2 cellular contexts compared by ENCODE assay signal in the genomic region with DNA sequence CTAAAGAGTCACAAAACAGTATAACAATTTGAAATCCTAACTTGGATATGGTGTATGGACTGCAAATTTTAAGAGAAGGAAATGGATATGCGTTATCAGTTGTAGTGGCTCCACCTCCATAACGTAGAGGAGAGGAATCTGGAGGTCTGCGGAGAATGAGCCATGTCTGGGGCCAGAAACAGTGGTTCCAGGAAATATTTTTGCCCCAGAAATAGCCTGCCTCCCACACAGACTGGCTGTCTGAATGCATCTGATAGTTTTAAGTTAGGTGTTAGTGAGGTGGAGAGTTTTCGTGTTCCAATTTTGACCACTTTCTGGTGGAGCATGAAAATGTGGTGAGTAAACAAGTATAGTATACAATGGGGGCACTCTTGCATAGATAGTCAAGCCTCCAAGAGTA.
TF ChIP-seq lines count a peak whose summit lies in the region.

No MANE protein-coding gene starts in this region.

TF ChIP-seq in GM23338, 12 proteins besides CTCF, POLR2A, EP300 and RAD21 (continued from another document):
- TF ChIP-seq, protein P1, sequence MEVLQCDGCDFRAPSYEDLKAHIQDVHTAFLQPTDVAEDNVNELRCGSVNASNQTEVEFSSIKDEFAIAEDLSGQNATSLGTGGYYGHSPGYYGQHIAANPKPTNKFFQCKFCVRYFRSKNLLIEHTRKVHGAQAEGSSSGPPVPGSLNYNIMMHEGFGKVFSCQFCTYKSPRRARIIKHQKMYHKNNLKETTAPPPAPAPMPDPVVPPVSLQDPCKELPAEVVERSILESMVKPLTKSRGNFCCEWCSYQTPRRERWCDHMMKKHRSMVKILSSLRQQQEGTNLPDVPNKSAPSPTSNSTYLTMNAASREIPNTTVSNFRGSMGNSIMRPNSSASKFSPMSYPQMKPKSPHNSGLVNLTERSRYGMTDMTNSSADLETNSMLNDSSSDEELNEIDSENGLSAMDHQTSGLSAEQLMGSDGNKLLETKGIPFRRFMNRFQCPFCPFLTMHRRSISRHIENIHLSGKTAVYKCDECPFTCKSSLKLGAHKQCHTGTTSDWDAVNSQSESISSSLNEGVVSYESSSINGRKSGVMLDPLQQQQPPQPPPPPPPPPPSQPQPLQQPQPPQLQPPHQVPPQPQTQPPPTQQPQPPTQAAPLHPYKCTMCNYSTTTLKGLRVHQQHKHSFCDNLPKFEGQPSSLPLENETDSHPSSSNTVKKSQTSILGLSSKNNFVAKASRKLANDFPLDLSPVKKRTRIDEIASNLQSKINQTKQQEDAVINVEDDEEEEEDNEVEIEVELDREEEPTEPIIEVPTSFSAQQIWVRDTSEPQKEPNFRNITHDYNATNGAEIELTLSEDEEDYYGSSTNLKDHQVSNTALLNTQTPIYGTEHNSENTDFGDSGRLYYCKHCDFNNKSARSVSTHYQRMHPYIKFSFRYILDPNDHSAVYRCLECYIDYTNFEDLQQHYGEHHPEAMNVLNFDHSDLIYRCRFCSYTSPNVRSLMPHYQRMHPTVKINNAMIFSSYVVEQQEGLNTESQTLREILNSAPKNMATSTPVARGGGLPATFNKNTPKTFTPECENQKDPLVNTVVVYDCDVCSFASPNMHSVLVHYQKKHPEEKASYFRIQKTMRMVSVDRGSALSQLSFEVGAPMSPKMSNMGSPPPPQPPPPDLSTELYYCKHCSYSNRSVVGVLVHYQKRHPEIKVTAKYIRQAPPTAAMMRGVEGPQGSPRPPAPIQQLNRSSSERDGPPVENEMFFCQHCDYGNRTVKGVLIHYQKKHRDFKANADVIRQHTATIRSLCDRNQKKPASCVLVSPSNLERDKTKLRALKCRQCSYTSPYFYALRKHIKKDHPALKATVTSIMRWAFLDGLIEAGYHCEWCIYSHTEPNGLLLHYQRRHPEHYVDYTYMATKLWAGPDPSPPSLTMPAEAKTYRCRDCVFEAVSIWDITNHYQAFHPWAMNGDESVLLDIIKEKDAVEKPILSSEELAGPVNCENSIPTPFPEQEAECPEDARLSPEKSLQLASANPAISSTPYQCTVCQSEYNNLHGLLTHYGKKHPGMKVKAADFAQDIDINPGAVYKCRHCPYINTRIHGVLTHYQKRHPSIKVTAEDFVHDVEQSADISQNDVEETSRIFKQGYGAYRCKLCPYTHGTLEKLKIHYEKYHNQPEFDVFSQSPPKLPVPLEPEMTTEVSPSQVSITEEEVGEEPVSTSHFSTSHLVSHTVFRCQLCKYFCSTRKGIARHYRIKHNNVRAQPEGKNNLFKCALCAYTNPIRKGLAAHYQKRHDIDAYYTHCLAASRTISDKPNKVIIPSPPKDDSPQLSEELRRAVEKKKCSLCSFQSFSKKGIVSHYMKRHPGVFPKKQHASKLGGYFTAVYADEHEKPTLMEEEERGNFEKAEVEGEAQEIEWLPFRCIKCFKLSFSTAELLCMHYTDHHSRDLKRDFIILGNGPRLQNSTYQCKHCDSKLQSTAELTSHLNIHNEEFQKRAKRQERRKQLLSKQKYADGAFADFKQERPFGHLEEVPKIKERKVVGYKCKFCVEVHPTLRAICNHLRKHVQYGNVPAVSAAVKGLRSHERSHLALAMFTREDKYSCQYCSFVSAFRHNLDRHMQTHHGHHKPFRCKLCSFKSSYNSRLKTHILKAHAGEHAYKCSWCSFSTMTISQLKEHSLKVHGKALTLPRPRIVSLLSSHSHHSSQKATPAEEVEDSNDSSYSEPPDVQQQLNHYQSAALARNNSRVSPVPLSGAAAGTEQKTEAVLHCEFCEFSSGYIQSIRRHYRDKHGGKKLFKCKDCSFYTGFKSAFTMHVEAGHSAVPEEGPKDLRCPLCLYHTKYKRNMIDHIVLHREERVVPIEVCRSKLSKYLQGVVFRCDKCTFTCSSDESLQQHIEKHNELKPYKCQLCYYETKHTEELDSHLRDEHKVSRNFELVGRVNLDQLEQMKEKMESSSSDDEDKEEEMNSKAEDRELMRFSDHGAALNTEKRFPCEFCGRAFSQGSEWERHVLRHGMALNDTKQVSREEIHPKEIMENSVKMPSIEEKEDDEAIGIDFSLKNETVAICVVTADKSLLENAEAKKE (CRISPR knock-in tag; IDR thresholded peaks at IDR 0.05) = no peak
- TF ChIP-seq, protein P2, sequence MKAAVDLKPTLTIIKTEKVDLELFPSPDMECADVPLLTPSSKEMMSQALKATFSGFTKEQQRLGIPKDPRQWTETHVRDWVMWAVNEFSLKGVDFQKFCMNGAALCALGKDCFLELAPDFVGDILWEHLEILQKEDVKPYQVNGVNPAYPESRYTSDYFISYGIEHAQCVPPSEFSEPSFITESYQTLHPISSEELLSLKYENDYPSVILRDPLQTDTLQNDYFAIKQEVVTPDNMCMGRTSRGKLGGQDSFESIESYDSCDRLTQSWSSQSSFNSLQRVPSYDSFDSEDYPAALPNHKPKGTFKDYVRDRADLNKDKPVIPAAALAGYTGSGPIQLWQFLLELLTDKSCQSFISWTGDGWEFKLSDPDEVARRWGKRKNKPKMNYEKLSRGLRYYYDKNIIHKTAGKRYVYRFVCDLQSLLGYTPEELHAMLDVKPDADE (IDR thresholded peaks at IDR 0.05) = no peak
- no peak for TF ChIP-seq JUNB (IDR thresholded peaks at IDR 0.05; ENCODE audit: unreplicated experiment)
- TF ChIP-seq CREB1 (CRISPR knock-in tag; IDR thresholded peaks at IDR 0.05; ENCODE audit: low read depth) = no peak
- TF ChIP-seq, protein P3, sequence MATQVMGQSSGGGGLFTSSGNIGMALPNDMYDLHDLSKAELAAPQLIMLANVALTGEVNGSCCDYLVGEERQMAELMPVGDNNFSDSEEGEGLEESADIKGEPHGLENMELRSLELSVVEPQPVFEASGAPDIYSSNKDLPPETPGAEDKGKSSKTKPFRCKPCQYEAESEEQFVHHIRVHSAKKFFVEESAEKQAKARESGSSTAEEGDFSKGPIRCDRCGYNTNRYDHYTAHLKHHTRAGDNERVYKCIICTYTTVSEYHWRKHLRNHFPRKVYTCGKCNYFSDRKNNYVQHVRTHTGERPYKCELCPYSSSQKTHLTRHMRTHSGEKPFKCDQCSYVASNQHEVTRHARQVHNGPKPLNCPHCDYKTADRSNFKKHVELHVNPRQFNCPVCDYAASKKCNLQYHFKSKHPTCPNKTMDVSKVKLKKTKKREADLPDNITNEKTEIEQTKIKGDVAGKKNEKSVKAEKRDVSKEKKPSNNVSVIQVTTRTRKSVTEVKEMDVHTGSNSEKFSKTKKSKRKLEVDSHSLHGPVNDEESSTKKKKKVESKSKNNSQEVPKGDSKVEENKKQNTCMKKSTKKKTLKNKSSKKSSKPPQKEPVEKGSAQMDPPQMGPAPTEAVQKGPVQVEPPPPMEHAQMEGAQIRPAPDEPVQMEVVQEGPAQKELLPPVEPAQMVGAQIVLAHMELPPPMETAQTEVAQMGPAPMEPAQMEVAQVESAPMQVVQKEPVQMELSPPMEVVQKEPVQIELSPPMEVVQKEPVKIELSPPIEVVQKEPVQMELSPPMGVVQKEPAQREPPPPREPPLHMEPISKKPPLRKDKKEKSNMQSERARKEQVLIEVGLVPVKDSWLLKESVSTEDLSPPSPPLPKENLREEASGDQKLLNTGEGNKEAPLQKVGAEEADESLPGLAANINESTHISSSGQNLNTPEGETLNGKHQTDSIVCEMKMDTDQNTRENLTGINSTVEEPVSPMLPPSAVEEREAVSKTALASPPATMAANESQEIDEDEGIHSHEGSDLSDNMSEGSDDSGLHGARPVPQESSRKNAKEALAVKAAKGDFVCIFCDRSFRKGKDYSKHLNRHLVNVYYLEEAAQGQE (IDR thresholded peaks at IDR 0.05; ENCODE audit: unreplicated experiment) = no peak
- TF ChIP-seq EZH2 (IDR thresholded peaks at IDR 0.05; ENCODE audit: low read depth, unreplicated experiment) = no peak
- no peak for TF ChIP-seq EZH2phosphoT487 (IDR thresholded peaks at IDR 0.05; ENCODE audit: unreplicated experiment)
- no peak for TF ChIP-seq ZNF331 (CRISPR knock-in tag; IDR thresholded peaks at IDR 0.05; ENCODE audit: low read depth)
- no peak for TF ChIP-seq NANOG (IDR thresholded peaks at IDR 0.05; ENCODE audit: borderline replicate concordance)

TF ChIP-seq in WTC11, 78 proteins besides CTCF, POLR2A, EP300 and RAD21 (continued from another document):
- TF ChIP-seq, protein P4, sequence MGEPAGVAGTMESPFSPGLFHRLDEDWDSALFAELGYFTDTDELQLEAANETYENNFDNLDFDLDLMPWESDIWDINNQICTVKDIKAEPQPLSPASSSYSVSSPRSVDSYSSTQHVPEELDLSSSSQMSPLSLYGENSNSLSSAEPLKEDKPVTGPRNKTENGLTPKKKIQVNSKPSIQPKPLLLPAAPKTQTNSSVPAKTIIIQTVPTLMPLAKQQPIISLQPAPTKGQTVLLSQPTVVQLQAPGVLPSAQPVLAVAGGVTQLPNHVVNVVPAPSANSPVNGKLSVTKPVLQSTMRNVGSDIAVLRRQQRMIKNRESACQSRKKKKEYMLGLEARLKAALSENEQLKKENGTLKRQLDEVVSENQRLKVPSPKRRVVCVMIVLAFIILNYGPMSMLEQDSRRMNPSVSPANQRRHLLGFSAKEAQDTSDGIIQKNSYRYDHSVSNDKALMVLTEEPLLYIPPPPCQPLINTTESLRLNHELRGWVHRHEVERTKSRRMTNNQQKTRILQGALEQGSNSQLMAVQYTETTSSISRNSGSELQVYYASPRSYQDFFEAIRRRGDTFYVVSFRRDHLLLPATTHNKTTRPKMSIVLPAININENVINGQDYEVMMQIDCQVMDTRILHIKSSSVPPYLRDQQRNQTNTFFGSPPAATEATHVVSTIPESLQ (CRISPR knock-in tag; IDR thresholded peaks at IDR 0.05) = no peak
- no peak for TF ChIP-seq CREM (CRISPR knock-in tag; IDR thresholded peaks at IDR 0.05)
- no peak for TF ChIP-seq NFE2L1 (CRISPR knock-in tag; IDR thresholded peaks at IDR 0.05)
- TF ChIP-seq, protein P5, sequence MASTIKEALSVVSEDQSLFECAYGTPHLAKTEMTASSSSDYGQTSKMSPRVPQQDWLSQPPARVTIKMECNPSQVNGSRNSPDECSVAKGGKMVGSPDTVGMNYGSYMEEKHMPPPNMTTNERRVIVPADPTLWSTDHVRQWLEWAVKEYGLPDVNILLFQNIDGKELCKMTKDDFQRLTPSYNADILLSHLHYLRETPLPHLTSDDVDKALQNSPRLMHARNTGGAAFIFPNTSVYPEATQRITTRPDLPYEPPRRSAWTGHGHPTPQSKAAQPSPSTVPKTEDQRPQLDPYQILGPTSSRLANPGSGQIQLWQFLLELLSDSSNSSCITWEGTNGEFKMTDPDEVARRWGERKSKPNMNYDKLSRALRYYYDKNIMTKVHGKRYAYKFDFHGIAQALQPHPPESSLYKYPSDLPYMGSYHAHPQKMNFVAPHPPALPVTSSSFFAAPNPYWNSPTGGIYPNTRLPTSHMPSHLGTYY (CRISPR knock-in tag; IDR thresholded peaks at IDR 0.05) = no peak
- TF ChIP-seq PRRX2 (CRISPR knock-in tag; IDR thresholded peaks at IDR 0.05) = no peak
